Comparison of ENCODE assay signal across 8 cellular contexts in genomic region chr11:68312117-68312779, GRCh38. TPM values are rescaled to one million over a fixed set of nuclear protein-coding genes. Genes with fewer than 3 reads are reported as not detected.
A peak's percentile ranks its signal among the peaks of the same experiment; 100 is the strongest.
DNase-seq lines count a peak whose midpoint lies in the region; ATAC-seq and TF ChIP-seq lines count a peak whose summit lies in the region.

Gene LRP5, plus strand, starts transcription at chr11:68312591. Its CDS starts 124 bp downstream, at chr11:68312715.

- no peak for ATAC-seq in GM18868 (IDR thresholded peaks at IDR 0.05; ENCODE audit: unreplicated experiment)

- no peaks in the 10 kb centered on the region for H3K36me3 ChIP-seq in iPS-15b (ENCODE audit: control insufficient read depth, insufficient read depth, low read length)

- H3K36me3 Mint-ChIP-seq in IgD-negative memory B cell = no peaks in the 10 kb centered on the region

- no peaks in the 10 kb centered on the region for H3K9me3 ChIP-seq in iPS-15b (ENCODE audit: control insufficient read depth, insufficient read depth, low read length)

- in situ Hi-C loops in astrocyte of the cerebellum (cut with HindIII; ENCODE audit: low sequenced_read_pairs) = no loop called here

- H3K4me1 Mint-ChIP-seq in IgD-negative memory B cell = peaks cover 7 to 14% (median 11%) of the 10 kb centered on the region in 3 donors

- no peak for TF ChIP-seq CTCF in astrocyte of the cerebellum (IDR thresholded peaks at IDR 0.05; ENCODE audit: low read depth, low read length, missing control alignments)

- H3K27ac Mint-ChIP-seq in IgD-negative memory B cell = peak within 1 kb of the TSS in 2 of 3 donors; percentile 10 to 56

- peak within 1 kb of the TSS; percentile 65 for H3K9ac ChIP-seq in iPS-15b (ENCODE audit: low read depth, low read length)

- peaks cover 11% of the 10 kb centered on the region for H3K4me1 ChIP-seq in iPS-15b (ENCODE audit: control insufficient read depth, insufficient read depth, low read length)

- DNase-seq in NCI-H510A (lab: John Stamatoyannopoulos, UW) (peak; percentile 64), NCI-H510A treated with DMSO at 0.1 percent for 48 hours (lab: John Stamatoyannopoulos, UW) (no peak), astrocyte of the cerebellum (ENCODE audit: low read depth) (no peak), skeletal muscle cell (ENCODE audit: low read depth) (no peak)
- DNase-seq in activated effector memory CD4-positive, alpha-beta T cell treated with anti-CD3 and anti-CD28 coated beads, Interleukin-2, amount 50 U/mL, for 16 hours = no peak

- no peaks in the 10 kb centered on the region for H3K9me3 Mint-ChIP-seq in IgD-negative memory B cell

- H3K4me3 ChIP-seq in astrocyte of the cerebellum (ENCODE audit: low read depth, low read length) (peak within 1 kb of the TSS; percentile 59), iPS-15b (ENCODE audit: low read depth, low read length) (peak within 1 kb of the TSS; percentile 68), skeletal muscle cell (ENCODE audit: low read depth, low read length) (peak within 1 kb of the TSS; percentile 67)

- H3K4me3 Mint-ChIP-seq in IgD-negative memory B cell = peak within 1 kb of the TSS; percentile 82 to 93 (median 90)

- peaks cover 4% of the 10 kb centered on the region for H3K27me3 ChIP-seq in iPS-15b (ENCODE audit: control insufficient read depth, insufficient read depth, low read length)

- peaks cover 12% of the 10 kb centered on the region for H3K27me3 Mint-ChIP-seq in IgD-negative memory B cell

RNA-seq across cellular contexts. Expression of gene LRP5, which starts in this region (rescaled TPM):
- polyA plus RNA-seq in IgD-negative memory B cell = 1.0 TPM
